In genomic region chr2:217510790-217511291, GRCh38 we compare ENCODE assay signal across 8 cellular contexts.
DNase-seq lines count a peak whose midpoint lies in the region; ATAC-seq and TF ChIP-seq lines count a peak whose summit lies in the region.

No MANE protein-coding gene starts in this region.

- CTCF ChIA-PET in activated B cell treated with CpG ODN at 0.5 μM for 24 hours (lab: Charles Lee): interaction anchor here (0.8 to 1.6 kb wide), 7 partner anchors 202 to 991 kb away, joined by 3 to 11 read pairs (median 4); no protein-coding TSS in a partner anchor

- POLR2A ChIA-PET in activated B cell treated with CpG ODN at 0.5 μM for 24 hours (lab: Charles Lee): no interaction called here

- H3K4me3 ChIP-seq in epithelial cell of esophagus (ENCODE audit: low read length) (no peak overlapping the region), thoracic aorta (peak overlapping the region; percentile 31)

- H3K4me1 Mint-ChIP-seq in activated B cell treated with CpG ODN at 0.5 μM for 24 hours: no peaks in the 10 kb centered on the region

- H3K4me1 ChIP-seq in thoracic aorta (ENCODE audit: control insufficient read depth in 1 of 2, low read depth in 2 of 2): peaks cover 0 to 10% of the 10 kb centered on the region in 2 donors

- ATAC-seq in HG03066 (IDR thresholded peaks at IDR 0.05; ENCODE audit: low read depth, unreplicated experiment): peak; percentile 73
- ATAC-seq in activated B cell treated with CpG ODN at 0.5 μM for 24 hours (ENCODE audit: low read depth): peak; percentile 54
- ATAC-seq in thoracic aorta (ENCODE audit: insufficient number of reproducible peaks, low FRiP score, low read depth): peak; percentile 70
- ATAC-seq in GM19452 (IDR thresholded peaks at IDR 0.05; ENCODE audit: unreplicated experiment): no peak

- no peak overlapping the region for H3K4me3 Mint-ChIP-seq in activated B cell treated with CpG ODN at 0.5 μM for 24 hours

- DNase-seq in Daoy (ENCODE audit: low read depth): peak; percentile 78
- DNase-seq in NCI-H226: peak; percentile 36
- DNase-seq in activated B cell treated with CpG ODN at 0.5 μM for 24 hours: no peak
- peak; percentile 84 for DNase-seq in epithelial cell of esophagus (ENCODE audit: low read depth)
- DNase-seq in middle frontal gyrus (ENCODE audit: extremely low spot score, low spot score): peak; percentile 72
- peak; percentile 33 for DNase-seq in thoracic aorta (ENCODE audit: low spot score)

- H3K9me3 ChIP-seq in thoracic aorta: no peaks in the 10 kb centered on the region

- no peak overlapping the region for H3K27ac Mint-ChIP-seq in activated B cell treated with CpG ODN at 0.5 μM for 24 hours

- no peaks in the 10 kb centered on the region for H3K9me3 Mint-ChIP-seq in activated B cell treated with CpG ODN at 0.5 μM for 24 hours

- H3K27ac ChIP-seq in thoracic aorta: no peak overlapping the region

- intact Hi-C loops in activated B cell treated with CpG ODN at 0.5 μM for 24 hours (cut with micrococcal nuclease): loop anchor here (2.0 kb wide), 2 partner anchors 734 to 994 kb away; no protein-coding TSS in a partner anchor

- H3K27me3 ChIP-seq in thoracic aorta (replicated peaks; ENCODE audit: insufficient read depth): no peaks in the 10 kb centered on the region

- no peaks in the 10 kb centered on the region for H3K36me3 ChIP-seq in thoracic aorta

- no peaks in the 10 kb centered on the region for H3K36me3 Mint-ChIP-seq in activated B cell treated with CpG ODN at 0.5 μM for 24 hours (ENCODE audit: low read depth)

- TF ChIP-seq CTCF in activated B cell treated with CpG ODN at 0.5 μM for 24 hours (IDR thresholded peaks at IDR 0.05) (no peak), epithelial cell of esophagus (IDR thresholded peaks at IDR 0.05; ENCODE audit: insufficient read depth, low read depth, low read length, missing control alignments) (peak; percentile 84), thoracic aorta (IDR thresholded peaks at IDR 0.05) (peak; percentile 67)

- H3K27me3 Mint-ChIP-seq in activated B cell treated with CpG ODN at 0.5 μM for 24 hours: peaks cover 14% of the 10 kb centered on the region
